ENCODE assay signal across 26 cellular contexts in the genomic region with DNA sequence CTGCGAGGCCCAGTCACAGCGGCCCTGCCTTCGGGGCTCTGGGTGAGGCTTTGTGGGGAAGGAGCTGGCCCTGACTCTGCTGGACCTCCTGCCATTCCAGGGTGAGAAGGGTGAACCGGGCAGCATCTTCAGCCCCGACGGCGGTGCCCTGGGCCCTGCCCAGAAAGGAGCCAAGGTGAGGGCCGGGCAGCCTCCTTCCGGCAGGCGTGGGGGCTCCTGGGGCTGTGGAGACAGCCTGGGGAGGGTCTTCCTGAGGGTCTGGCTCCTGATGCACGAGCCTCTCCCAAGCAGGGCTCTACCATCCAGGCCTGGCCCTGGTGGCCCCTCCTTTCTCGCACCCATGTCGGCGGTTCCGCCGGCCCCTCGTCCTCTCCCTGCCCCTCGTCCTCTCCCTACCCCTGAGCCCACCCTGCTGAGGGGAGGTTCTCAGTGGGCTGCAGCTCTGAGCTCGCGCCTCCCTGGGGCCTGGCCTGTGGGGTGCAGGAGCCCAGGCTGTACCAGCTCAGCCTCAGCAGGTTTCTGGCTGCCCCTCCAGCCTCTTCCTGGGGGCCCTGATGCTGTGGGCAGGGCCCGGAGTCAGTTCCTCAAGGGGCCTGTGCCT. TPM values are rescaled to one million over a fixed set of nuclear protein-coding genes. Genes with fewer than 3 reads are reported as not detected.
DNase-seq lines count a peak whose midpoint lies in the region; ATAC-seq, FAIRE-seq and TF ChIP-seq lines count a peak whose summit lies in the region.
"Had no signal": no experiment of that assay in that cellular context is flagged by ENCODE, and none has a peak within 500 bp of the region (broad histone marks: within the 10 kb centered on the region; RNA-seq: fewer than 3 reads in every experiment).

No MANE protein-coding gene starts in this region.

- H3K4me2 ChIP-seq in BLaER1 (peak overlapping the region; percentile 70), H1 (ENCODE audit: insufficient read depth in 1 of 2, low read depth in 2 of 2, low read length in 2 of 2) (no peak overlapping the region), neuronal stem cell (ENCODE audit: insufficient read depth, low read length, poor library complexity, severe bottlenecking) (no peak overlapping the region)
- H3K4me2 ChIP-seq: A549 had no signal

- no peak overlapping the region for H2BK15ac ChIP-seq in H1 (ENCODE audit: low read length)
- no peak overlapping the region for H2BK15ac ChIP-seq in neuronal stem cell (ENCODE audit: low read length)

- no peak for TF ChIP-seq RAD21 in H1 (IDR thresholded peaks at IDR 0.05 in 1 of 2, conservative IDR thresholded peaks at IDR 0.05 in 1 of 2; ENCODE audit: low read depth in 2 of 2, low read length in 2 of 2)

- H3K27me3 ChIP-seq in BLaER1 (no peaks in the 10 kb centered on the region), H1 (replicated peaks in 1 of 4; ENCODE audit: control insufficient read depth in 3 of 4, extremely low read depth in 1 of 4, insufficient read depth in 3 of 4, low read length in 3 of 4) (no peaks in the 10 kb centered on the region), neuronal stem cell (ENCODE audit: control insufficient read depth in 3 of 3, insufficient read depth in 3 of 3, low read depth in 1 of 3, low read length in 3 of 3) (peaks cover 0 to 15% (median 0%) of the 10 kb centered on the region in 3 experiments), SJCRH30 (no peaks in the 10 kb centered on the region)
- H3K27me3 ChIP-seq: BE2C had no signal

- H3K4me1 ChIP-seq in BLaER1 (peaks cover 49% of the 10 kb centered on the region), HEK293 (ENCODE audit: control insufficient read depth, insufficient read depth, low read length) (peaks cover 4% of the 10 kb centered on the region; the same call in 1 of the 2 replicates), H1 (replicated peaks in 1 of 4; ENCODE audit: control insufficient read depth in 3 of 4, insufficient read depth in 4 of 4, low read length in 3 of 4) (peaks cover 0 to 12% (median 9%) of the 10 kb centered on the region in 4 experiments; a peak in 6 of 7 replicates), neuronal stem cell (ENCODE audit: control insufficient read depth in 2 of 2, insufficient read depth in 1 of 2, low read depth in 1 of 2, low read length in 2 of 2) (peaks cover 9 to 10% of the 10 kb centered on the region in 2 donors), SJCRH30 (no peaks in the 10 kb centered on the region)
- H3K4me1 ChIP-seq: A549, BE2C, Caco-2 had no signal

- no peak overlapping the region for H2BK20ac ChIP-seq in H1 (ENCODE audit: low read length)

- no peak overlapping the region for H4K91ac ChIP-seq in H1 (replicated peaks; ENCODE audit: insufficient read length, low read length)
- no peak overlapping the region for H4K91ac ChIP-seq in neuronal stem cell (ENCODE audit: low read depth, low read length, poor library complexity)

- H2BK12ac ChIP-seq in H1 (ENCODE audit: low read depth, low read length) (no peak overlapping the region), neuronal stem cell (ENCODE audit: low read length) (no peak overlapping the region)

- TF ChIP-seq POLR2A in H1 (IDR thresholded peaks at IDR 0.05; ENCODE audit: control extremely low read depth in 1 of 2, low read depth in 2 of 2, low read length in 2 of 2), result no peak

- H4K8ac ChIP-seq in H1 (ENCODE audit: extremely low read depth, insufficient read depth, low read length) (no peak overlapping the region; the same call in 1 of the 2 replicates), neuronal stem cell (ENCODE audit: low read depth, low read length) (no peak overlapping the region)

- H3K9me3 ChIP-seq in BLaER1 (peaks cover 13% of the 10 kb centered on the region), HEK293 (ENCODE audit: control insufficient read depth, insufficient read depth, low read depth, low read length) (no peaks in the 10 kb centered on the region), H1 (ENCODE audit: insufficient read depth in 2 of 2, low read depth in 1 of 2, low read length in 1 of 2) (no peaks in the 10 kb centered on the region), neuronal stem cell (replicated peaks in 1 of 2; ENCODE audit: control insufficient read depth in 2 of 2, insufficient read depth in 1 of 2, low read depth in 1 of 2, low read length in 2 of 2) (peaks cover 0 to 1% of the 10 kb centered on the region in 2 donors), SJCRH30 (replicated peaks) (no peaks in the 10 kb centered on the region)
- H3K9me3 ChIP-seq: A549, BE2C, Caco-2 had no signal

- H3K14ac ChIP-seq in H1 (ENCODE audit: insufficient read length) (no peak overlapping the region), neuronal stem cell (ENCODE audit: low read length) (peak overlapping the region; percentile 38)

- H2AK5ac ChIP-seq in H1 (ENCODE audit: low read depth, low read length), result no peak overlapping the region
- H2AK5ac ChIP-seq in neuronal stem cell (ENCODE audit: low read depth, low read length), result no peak overlapping the region

- WGBS in H1 (ENCODE audit: extremely low coverage in 1 of 2, insufficient coverage in 1 of 2, insufficient read length in 1 of 2, insufficient replicate concordance in 2 of 2, low coverage in 1 of 2, low lambda C conversion rate in 2 of 2, missing lambda C conversion rate in 1 of 2), 2 experiments, result 97% methylated on average over 9 of the region's 21 CpGs; no CpG with 5 or more reads in 1 of the 2 experiments
- WGBS in neuronal stem cell (ENCODE audit: extremely low coverage in 2 of 2, insufficient read length in 2 of 2, insufficient replicate concordance in 1 of 2), 2 donors, result no CpG with 5 or more reads among the region's 21 CpGs

- H4K20me1 ChIP-seq in BLaER1 (no peaks in the 10 kb centered on the region), H1 (replicated peaks in 1 of 2; ENCODE audit: control insufficient read depth in 1 of 2, insufficient read depth in 2 of 2, low read length in 2 of 2) (peaks cover 2 to 5% of the 10 kb centered on the region in 2 experiments)

- no peak for FAIRE-seq in H1 (lab: Jason Lieb, UNC)
- FAIRE-seq: A549, GM12878, GM18507, GM19239 had no signal

- no peak for TF ChIP-seq EP300 in H1 (IDR thresholded peaks at IDR 0.05; ENCODE audit: borderline replicate concordance in 1 of 2, low read depth in 2 of 2, low read length in 2 of 2)

- no peak for TF ChIP-seq CTCF in HEK293 (tag by site-specific recombination; IDR thresholded peaks at IDR 0.05)
- TF ChIP-seq CTCF in H1 (IDR thresholded peaks at IDR 0.05; ENCODE audit: control extremely low read depth in 1 of 3, insufficient read depth in 1 of 3, low read depth in 1 of 3, low read length in 3 of 3), result no peak
- TF ChIP-seq CTCF in mesothelial cell of epicardium (IDR thresholded peaks at IDR 0.05; ENCODE audit: unreplicated experiment), result no peak

- no peaks in the 10 kb centered on the region for H3K23me2 ChIP-seq in H1 (ENCODE audit: low read depth, low read length)

- no peaks in the 10 kb centered on the region for H3K9me3 Mint-ChIP-seq in mesothelial cell of epicardium
- H3K9me3 Mint-ChIP-seq: CD4-positive, CD25-positive, alpha-beta regulatory T cell; CD8-positive, alpha-beta T cell; H9; HFFc6 had no signal

- no peaks in the 10 kb centered on the region for H3K79me2 ChIP-seq in H1 (ENCODE audit: control insufficient read depth in 1 of 2, insufficient read depth in 2 of 2, low read length in 2 of 2)

- H3K27ac Mint-ChIP-seq in mesothelial cell of epicardium, result no peak overlapping the region
- H3K27ac Mint-ChIP-seq: CD4-positive, CD25-positive, alpha-beta regulatory T cell; CD8-positive, alpha-beta T cell; H9; HFFc6 had no signal

- H3K4me1 Mint-ChIP-seq in mesothelial cell of epicardium, result no peaks in the 10 kb centered on the region

- H3K23ac ChIP-seq in H1 (ENCODE audit: insufficient read length) (no peak overlapping the region), neuronal stem cell (ENCODE audit: low read depth, low read length, poor library complexity) (peak overlapping the region; percentile 73)

- H3K27ac ChIP-seq in BLaER1, result peak overlapping the region; percentile 53
- H3K27ac ChIP-seq in HEK293 (ENCODE audit: extremely low read depth, low read depth, low read length), result no peak overlapping the region
- peak overlapping the region; percentile 58; the same call in 1 of the 2 replicates for H3K27ac ChIP-seq in H1 (ENCODE audit: low read depth, low read length)
- H3K27ac ChIP-seq in neuronal stem cell (replicated peaks; ENCODE audit: low read length), result no peak overlapping the region
- no peak overlapping the region for H3K27ac ChIP-seq in SJCRH30
- H3K27ac ChIP-seq: A549, C4-2B, GM23248 had no signal

- CTCF ChIA-PET in HEK293 (lab: Yijun Ruan, JAX) (no interaction called here), H1 (lab: Charles Lee; ENCODE audit: partially characterized antibody) (interaction anchor here (0.6 to 1.7 kb wide), 3 partner anchors 8 to 38 kb away, joined by 3 to 4 read pairs (median 4); no protein-coding TSS in a partner anchor)

- H3K56ac ChIP-seq in H1 (replicated peaks; ENCODE audit: insufficient read length, low read depth, low read length), result no peak overlapping the region

- H3K27me3 Mint-ChIP-seq in mesothelial cell of epicardium (ENCODE audit: low read depth), result no peaks in the 10 kb centered on the region
- H3K27me3 Mint-ChIP-seq: CD4-positive, CD25-positive, alpha-beta regulatory T cell had no signal

- H3K18ac ChIP-seq in H1 (ENCODE audit: extremely low read depth, low read length) (no peak overlapping the region), neuronal stem cell (ENCODE audit: low read length) (peak overlapping the region; percentile 27)

- ATAC-seq in GM18861 (IDR thresholded peaks at IDR 0.05; ENCODE audit: unreplicated experiment), result no peak
- ATAC-seq: A549; CD8-positive, alpha-beta T cell; GM12878; HCT116 had no signal

- H3K4me3 ChIP-seq in BLaER1 (no peak overlapping the region), HEK293 (ENCODE audit: low read depth, low read length) (no peak overlapping the region), H1 (ENCODE audit: extremely low read depth in 1 of 4, insufficient read depth in 2 of 4, low read depth in 3 of 4, low read length in 4 of 4) (no peak overlapping the region), neuronal stem cell (ENCODE audit: low read length in 2 of 2) (no peak overlapping the region), SJCRH30 (no peak overlapping the region)
- H3K4me3 ChIP-seq: A549, GM12878, GM23248 had no signal

- H4K5ac ChIP-seq in H1 (ENCODE audit: insufficient read length, low read depth, low read length), result no peak overlapping the region

- peaks cover 7% of the 10 kb centered on the region for H3K36me3 Mint-ChIP-seq in mesothelial cell of epicardium
- H3K36me3 Mint-ChIP-seq: CD4-positive, CD25-positive, alpha-beta regulatory T cell had no signal

- H3K79me1 ChIP-seq in H1 (ENCODE audit: low read depth, low read length) (no peaks in the 10 kb centered on the region; the same call in 1 of the 2 replicates), neuronal stem cell (ENCODE audit: low read depth, low read length) (no peaks in the 10 kb centered on the region)

- POLR2A ChIA-PET in HEK293 (lab: Yijun Ruan, JAX) (interaction anchor here (0.6 kb wide), 1 partner anchor 9 kb away, joined by 3 read pairs; no protein-coding TSS in a partner anchor), H1 (lab: Charles Lee; ENCODE audit: partially characterized antibody) (interaction anchor here (1.1 to 2.2 kb wide), 6 partner anchors 10 to 84 kb away, joined by 3 to 8 read pairs (median 4); no protein-coding TSS in a partner anchor)

- H2BK5ac ChIP-seq in H1 (ENCODE audit: low read depth, low read length) (no peak overlapping the region; the same call in 1 of the 2 replicates), neuronal stem cell (ENCODE audit: low read length) (no peak overlapping the region)

- H2AFZ ChIP-seq in H1 (ENCODE audit: low read length) (no peak overlapping the region), neuronal stem cell (ENCODE audit: low read length) (no peak overlapping the region)
- H2AFZ ChIP-seq: GM23248 had no signal

- no peak overlapping the region for H3K4ac ChIP-seq in H1 (replicated peaks; ENCODE audit: insufficient read length, low read depth, low read length)
- no peak overlapping the region for H3K4ac ChIP-seq in neuronal stem cell (ENCODE audit: low read length)

- no peak overlapping the region for H3K4me3 Mint-ChIP-seq in mesothelial cell of epicardium
- H3K4me3 Mint-ChIP-seq: CD4-positive, CD25-positive, alpha-beta regulatory T cell; CD8-positive, alpha-beta T cell; H9; HFFc6 had no signal

- no peak for DNase-seq in H1 (ENCODE audit: low read depth in 1 of 2, low spot score in 2 of 2)
- no peak for DNase-seq in neuronal stem cell (ENCODE audit: low spot score)
- no peak for DNase-seq in mesothelial cell of epicardium (ENCODE audit: low spot score in 2 of 2, unreplicated experiment in 2 of 2)
- DNase-seq in SJCRH30, result no peak
- DNase-seq: 8988T; ACHN; AML-193; BE2C; Caco-2; CD4-positive, CD25-positive, alpha-beta regulatory T cell; CD8-positive, alpha-beta T cell; DMS153; EL; GDM1; GM23248; H9; HFFc6 had no signal

- H2BK120ac ChIP-seq in H1 (replicated peaks; ENCODE audit: low read depth, low read length) (no peak overlapping the region), neuronal stem cell (ENCODE audit: low read depth, low read length) (no peak overlapping the region)

- H3K36me3 ChIP-seq in BLaER1 (peaks cover 8% of the 10 kb centered on the region; the same call in 1 of the 2 replicates), HEK293 (ENCODE audit: control insufficient read depth in 2 of 2, insufficient read depth in 1 of 2, low read length in 2 of 2) (peaks cover 0 to 33% of the 10 kb centered on the region in 2 experiments; a peak in 1 of 3 replicates), H1 (ENCODE audit: control insufficient read depth in 2 of 4, insufficient read depth in 4 of 4, low read length in 3 of 4) (peaks cover 9 to 67% (median 26%) of the 10 kb centered on the region in 4 experiments), neuronal stem cell (replicated peaks in 1 of 2; ENCODE audit: control insufficient read depth in 2 of 2, insufficient read depth in 2 of 2, low read length in 2 of 2) (peaks cover 0 to 13% of the 10 kb centered on the region in 2 donors), SJCRH30 (no peaks in the 10 kb centered on the region; the same call in 1 of the 2 replicates)
- H3K36me3 ChIP-seq: BE2C had no signal

- H3K9ac ChIP-seq in BLaER1 (0 out of 2 replicates have a peak overlapping the region, but pooled peaks have one; percentile 34), H1 (replicated peaks in 1 of 4; ENCODE audit: extremely low read depth in 1 of 4, low read depth in 3 of 4, low read length in 3 of 4) (no peak overlapping the region), neuronal stem cell (ENCODE audit: low read depth, low read length, poor library complexity) (no peak overlapping the region)
- H3K9ac ChIP-seq: GM23248 had no signal

RNA-seq across cellular contexts. Expression of gene SLC19A1, which starts 48.7 kb away (rescaled TPM):
- total RNA-seq in H1 (2021; fragmentation: NEBNext Ultra II Directional; extraction: Animal tissue kit (Norgen Biotek cat#: 25700)), result 31.6 and 33.5 TPM in 2 replicates
- polyA plus RNA-seq in H1 (2011; rRNA removed), result 43.8 and 48.3 TPM in 2 replicates
- 22.7 TPM for polyA plus RNA-seq in H1 (2011; cell fraction: cytosol; rRNA removed)
- polyA plus RNA-seq in H1 (2011; cell fraction: nucleus; rRNA removed), result 47.4 TPM
- 47.5 to 77.8 TPM (median 65.6 TPM) in 4 replicates for polyA plus RNA-seq in H1 (2012, experiment 1 of 2)
- 70.7 TPM for polyA plus RNA-seq in H1 (2012, experiment 2 of 2)
- 40.9 TPM for polyA plus RNA-seq in H1 (2013, experiment 1 of 2)
- 42.0 TPM for polyA plus RNA-seq in H1 (2013, experiment 2 of 2)
- 12.0 and 29.3 TPM in 2 replicates for polyA minus RNA-seq in H1 (2011; rRNA and poly(A)+ RNA removed)
- 17.7 TPM for polyA minus RNA-seq in H1 (2011; cell fraction: cytosol; rRNA and poly(A)+ RNA removed)
- polyA minus RNA-seq in H1 (2011; cell fraction: nucleus; rRNA and poly(A)+ RNA removed), result 18.7 TPM
- polyA plus RNA-seq in neuronal stem cell (2013, experiment 1 of 2), result 16.6 TPM
- 16.2 TPM for polyA plus RNA-seq in neuronal stem cell (2013, experiment 2 of 2)
- 32.6 to 36.8 TPM (median 33.0 TPM) in 3 replicates for total RNA-seq in mesothelial cell of epicardium
- 27.6 and 27.8 TPM in 2 replicates for total RNA-seq in SJCRH30 (2014; rRNA removed; shearing (Covaris generic))

Comparison
In these comparisons a context has a peak if more than half of its experiments do, and no peak if none do; other contexts are left out.
1. H3K27ac ChIP-seq: peak in BLaER1 (single experiment) and H1 (single experiment); none in HEK293 (single experiment), neuronal stem cell (single experiment) and SJCRH30 (single experiment).